Comparison of ENCODE assay signal across 20 cellular contexts in the genomic region with DNA sequence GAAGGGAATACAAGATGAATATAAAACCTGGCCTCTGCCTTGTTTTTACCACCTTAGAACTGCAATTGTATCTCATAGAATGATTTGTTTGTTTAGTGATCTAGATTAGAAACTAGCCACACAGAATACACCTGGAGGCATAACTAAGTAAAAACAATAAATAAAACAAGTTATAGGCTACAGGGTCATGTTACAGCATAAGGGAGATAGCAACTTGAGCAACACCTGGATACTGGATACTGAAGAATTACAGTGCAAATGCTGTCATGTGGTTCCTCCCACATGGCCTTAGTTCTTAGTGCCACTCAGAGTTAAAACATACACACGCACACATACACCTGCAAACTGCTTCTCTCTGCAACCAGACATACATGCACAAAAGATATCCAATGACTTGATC.
DNase-seq lines count a peak whose midpoint lies in the region; ATAC-seq and TF ChIP-seq lines count a peak whose summit lies in the region.
"Had no signal": no experiment of that assay in that cellular context is flagged by ENCODE, and none has a peak within 500 bp of the region (broad histone marks: within the 10 kb centered on the region; RNA-seq: fewer than 3 reads in every experiment).

No MANE protein-coding gene starts in this region.

- H3K27me3 ChIP-seq in CD4-positive, alpha-beta memory T cell (ENCODE audit: insufficient read depth, low read length): no peaks in the 10 kb centered on the region
- H3K27me3 ChIP-seq in DND-41 (ENCODE audit: insufficient read depth, low read length, poor library complexity): no peaks in the 10 kb centered on the region
- H3K27me3 ChIP-seq in gastroesophageal sphincter: no peaks in the 10 kb centered on the region
- H3K27me3 ChIP-seq in dorsolateral prefrontal cortex: no peaks in the 10 kb centered on the region
- H3K27me3 ChIP-seq: sigmoid colon, upper lobe of left lung had no signal

- POLR2A ChIA-PET in CD4-positive, alpha-beta memory T cell (lab: Charles Lee; ENCODE audit: partially characterized antibody): no interaction called here

- no peaks in the 10 kb centered on the region for H3K27me3 Mint-ChIP-seq in CD4-positive, alpha-beta memory T cell
- no peaks in the 10 kb centered on the region for H3K27me3 Mint-ChIP-seq in central memory CD8-positive, alpha-beta T cell
- H3K27me3 Mint-ChIP-seq: CD4-positive, alpha-beta T cell; stimulated activated naive CD8-positive, alpha-beta T cell treated with anti-CD3 and anti-CD28 coated beads, Interleukin-15, Interleukin-2, amounts not matched to agents 100 ng/mL and 50 ng/mL, for 24 hours had no signal

- no peak overlapping the region for H3K4me3 ChIP-seq in CD4-positive, alpha-beta memory T cell (ENCODE audit: low read length in 2 of 2)
- H3K4me3 ChIP-seq in DND-41 (ENCODE audit: low read depth in 1 of 2, low read length in 2 of 2) (no peak overlapping the region), gastroesophageal sphincter (no peak overlapping the region), dorsolateral prefrontal cortex (no peak overlapping the region)
- H3K4me3 ChIP-seq: HAP-1, K562, sigmoid colon, upper lobe of left lung had no signal

- H3K36me3 Mint-ChIP-seq in CD4-positive, alpha-beta memory T cell: no peaks in the 10 kb centered on the region
- H3K36me3 Mint-ChIP-seq in central memory CD8-positive, alpha-beta T cell (ENCODE audit: insufficient read depth): no peaks in the 10 kb centered on the region

- H3K4me3 Mint-ChIP-seq in CD4-positive, alpha-beta memory T cell: peak overlapping the region in 6 of 8 donors; percentile 2 to 72 (median 50)
- no peak overlapping the region for H3K4me3 Mint-ChIP-seq in central memory CD8-positive, alpha-beta T cell
- H3K4me3 Mint-ChIP-seq: activated T-helper 1 cell treated with anti-CD3 and anti-CD28 coated beads, Interleukin-12 subunit alpha, Interleukin-12 subunit beta, Interleukin-2, Interleukin-4 antibody, amounts not matched to agents 30 ng/mL and 10 ng/mL and 1 ng/mL, durations not matched to agents 14 hours and 24 hours and 36 hours; CD4-positive, alpha-beta T cell; stimulated activated naive CD8-positive, alpha-beta T cell treated with anti-CD3 and anti-CD28 coated beads, Interleukin-15, Interleukin-2, amounts not matched to agents 100 ng/mL and 50 ng/mL, for 24 hours had no signal

- peaks cover 19 to 31% (median 26%) of the 10 kb centered on the region in 4 donors for H3K4me1 Mint-ChIP-seq in CD4-positive, alpha-beta memory T cell
- peaks cover 9% of the 10 kb centered on the region for H3K4me1 Mint-ChIP-seq in central memory CD8-positive, alpha-beta T cell

- TF ChIP-seq CTCF in DND-41 (IDR thresholded peaks at IDR 0.05; ENCODE audit: borderline replicate concordance, extremely low read depth, low read length, poor library complexity, severe bottlenecking): no peak
- no peak for TF ChIP-seq CTCF in gastroesophageal sphincter (IDR thresholded peaks at IDR 0.05)
- no peak for TF ChIP-seq CTCF in dorsolateral prefrontal cortex (IDR thresholded peaks at IDR 0.05 in 54 of 56, conservative IDR thresholded peaks at IDR 0.05 in 2 of 56; ENCODE audit: low read depth in 1 of 56, partially characterized antibody in 56 of 56)

- WGBS in gastroesophageal sphincter (ENCODE audit: low coverage in 1 of 2), 2 donors: 54 to 62% methylated on average over 1 of the region's 1 CpG

- TF ChIP-seq POLR2A in gastroesophageal sphincter (IDR thresholded peaks at IDR 0.05): no peak

- no peak for TF ChIP-seq EP300 in gastroesophageal sphincter (IDR thresholded peaks at IDR 0.05)

- intact Hi-C loops in CD4-positive, alpha-beta memory T cell (cut with micrococcal nuclease): no loop called here
- intact Hi-C loops in dorsolateral prefrontal cortex (cut with DNase I): no loop called here

- peak; percentile 81 for ATAC-seq in DND-41 (ENCODE audit: insufficient read depth, low read depth)
- ATAC-seq in central memory CD8-positive, alpha-beta T cell (replicated peaks; ENCODE audit: extremely low read depth, poor library complexity, severe bottlenecking): no peak
- no peak for ATAC-seq in gastroesophageal sphincter
- no peak for ATAC-seq in HG03460 (IDR thresholded peaks at IDR 0.05; ENCODE audit: unreplicated experiment)
- ATAC-seq: esophagus mucosa, K562, left ventricle myocardium superior had no signal

- H3K4me1 ChIP-seq in CD4-positive, alpha-beta memory T cell (ENCODE audit: insufficient read depth, low read length): peaks cover 22% of the 10 kb centered on the region
- peaks cover 28% of the 10 kb centered on the region for H3K4me1 ChIP-seq in DND-41 (ENCODE audit: insufficient read depth, low read length)
- H3K4me1 ChIP-seq in gastroesophageal sphincter: no peaks in the 10 kb centered on the region
- H3K4me1 ChIP-seq: sigmoid colon, upper lobe of left lung had no signal

- CTCF ChIA-PET in CD4-positive, alpha-beta memory T cell (lab: Charles Lee; ENCODE audit: partially characterized antibody): interaction anchor here (1.4 kb wide), 1 partner anchor 413 kb away, joined by 3 read pairs; no protein-coding TSS in a partner anchor

- no peaks in the 10 kb centered on the region for H3K79me2 ChIP-seq in DND-41 (ENCODE audit: insufficient read depth, low read length)

- H4K20me1 ChIP-seq in DND-41 (ENCODE audit: insufficient read depth, low read length): no peaks in the 10 kb centered on the region

- no peaks in the 10 kb centered on the region for H3K36me3 ChIP-seq in CD4-positive, alpha-beta memory T cell (ENCODE audit: insufficient read depth, low read length)
- H3K36me3 ChIP-seq in DND-41 (ENCODE audit: insufficient read depth, low read length) (peaks cover under 1% of the 10 kb centered on the region; the same call in 1 of the 2 replicates), gastroesophageal sphincter (no peaks in the 10 kb centered on the region)
- H3K36me3 ChIP-seq: HAP-1, sigmoid colon, upper lobe of left lung had no signal

- peak overlapping the region; percentile 21; the same call in 1 of the 2 replicates for H3K9ac ChIP-seq in DND-41 (ENCODE audit: low read depth, low read length)

- peaks cover 0 to 4% (median under 1%) of the 10 kb centered on the region in 8 donors for H3K9me3 Mint-ChIP-seq in CD4-positive, alpha-beta memory T cell
- H3K9me3 Mint-ChIP-seq in central memory CD8-positive, alpha-beta T cell: no peaks in the 10 kb centered on the region
- H3K9me3 Mint-ChIP-seq: CD4-positive, alpha-beta T cell; stimulated activated naive CD8-positive, alpha-beta T cell treated with anti-CD3 and anti-CD28 coated beads, Interleukin-15, Interleukin-2, amounts not matched to agents 100 ng/mL and 50 ng/mL, for 24 hours had no signal

- no peak overlapping the region for H3K27ac ChIP-seq in CD4-positive, alpha-beta memory T cell (ENCODE audit: low read depth, low read length)
- H3K27ac ChIP-seq in DND-41 (ENCODE audit: low read length) (peak overlapping the region; percentile 71), gastroesophageal sphincter (no peak overlapping the region), dorsolateral prefrontal cortex (no peak overlapping the region)
- H3K27ac ChIP-seq: sigmoid colon, upper lobe of left lung had no signal

- peak overlapping the region; percentile 39 for H3K4me2 ChIP-seq in DND-41 (ENCODE audit: insufficient read depth, low read length)

- no peak for DNase-seq in CD4-positive, alpha-beta memory T cell
- DNase-seq in DND-41 (peak; percentile 20), NCI-H526 (lab: John Stamatoyannopoulos, UW) (peak; percentile 29 to 30), germinal center (ENCODE audit: low spot score) (no peak), dorsolateral prefrontal cortex (no peak)
- no peak for DNase-seq in central memory CD8-positive, alpha-beta T cell (ENCODE audit: low spot score in 2 of 2)
- DNase-seq: CD4-positive, alpha-beta T cell; left ventricle myocardium superior; MV-4-11; sigmoid colon; stimulated activated CD4-positive, alpha-beta T cell treated with anti-CD3 and anti-CD28 coated beads, Interleukin-1b, Interleukin-23, amount 100 ng/mL, for 48 hours; T-helper 9 cell; upper lobe of left lung had no signal

- no peaks in the 10 kb centered on the region for H3K9me3 ChIP-seq in CD4-positive, alpha-beta memory T cell (ENCODE audit: control insufficient read depth in 1 of 2, low read length in 2 of 2)
- H3K9me3 ChIP-seq in DND-41 (ENCODE audit: insufficient read depth, low read length, severe bottlenecking) (peaks cover 13% of the 10 kb centered on the region), gastroesophageal sphincter (no peaks in the 10 kb centered on the region)
- H3K9me3 ChIP-seq: HAP-1, sigmoid colon, upper lobe of left lung had no signal

- peak overlapping the region; percentile 10 to 89 (median 41) for H3K27ac Mint-ChIP-seq in CD4-positive, alpha-beta memory T cell
- peak overlapping the region; percentile 17 for H3K27ac Mint-ChIP-seq in central memory CD8-positive, alpha-beta T cell (ENCODE audit: low read depth)
- H3K27ac Mint-ChIP-seq: activated T-helper 1 cell treated with anti-CD3 and anti-CD28 coated beads, Interleukin-12 subunit alpha, Interleukin-12 subunit beta, Interleukin-2, Interleukin-4 antibody, amounts not matched to agents 30 ng/mL and 10 ng/mL and 1 ng/mL, durations not matched to agents 14 hours and 24 hours and 36 hours; CD4-positive, alpha-beta T cell; stimulated activated naive CD8-positive, alpha-beta T cell treated with anti-CD3 and anti-CD28 coated beads, Interleukin-15, Interleukin-2, amounts not matched to agents 100 ng/mL and 50 ng/mL, for 24 hours had no signal

- H2AFZ ChIP-seq in DND-41 (ENCODE audit: low read depth, low read length): peak overlapping the region; percentile 37; the same call in 1 of the 2 replicates

Comparison
In these comparisons a context has a peak if more than half of its experiments do, and no peak if none do; other contexts are left out.
1. DNase-seq: peak in DND-41 (single experiment) and NCI-H526 (2 of 2); none in CD4-positive, alpha-beta memory T cell (0 of 5), central memory CD8-positive, alpha-beta T cell (0 of 2), germinal center (single experiment) and dorsolateral prefrontal cortex (0 of 10).